Comparison of ENCODE assay signal across 9 cellular contexts in genomic region chr2:166118180-166118579, GRCh38. TPM values are rescaled to one million over a fixed set of nuclear protein-coding genes. Genes with fewer than 3 reads are reported as not detected.
"Had no signal": no experiment of that assay in that cellular context is flagged by ENCODE, and none has a peak within 500 bp of the region (broad histone marks: within the 10 kb centered on the region; RNA-seq: fewer than 3 reads in every experiment).

No MANE protein-coding gene starts in this region.

- H3K4me3 Mint-ChIP-seq: HFFc6 had no signal

- ATAC-seq: HCT116, HepG2, K562 had no signal

- H3K9me3 ChIP-seq: HAP-1 had no signal

- H3K36me3 ChIP-seq: HAP-1 had no signal

- H3K27ac ChIP-seq: HL-60 had no signal

- DNase-seq: GOT3, H7, HFFc6, KG1 had no signal

- H3K4me1 ChIP-seq: HAP-1 had no signal

- H3K4me3 ChIP-seq: HAP-1, K562 had no signal

- H3K9me3 Mint-ChIP-seq: HFFc6 had no signal

- H3K27ac Mint-ChIP-seq: HFFc6 had no signal

RNA-seq across cellular contexts. Expression of gene SCN1A, which starts 9.6 kb away (rescaled TPM):
- total RNA-seq: HFFc6, K562 had no signal
- polyA plus RNA-seq: K562 had no signal
